Comparison of ENCODE assay signal across 8 cellular contexts in the genomic region with DNA sequence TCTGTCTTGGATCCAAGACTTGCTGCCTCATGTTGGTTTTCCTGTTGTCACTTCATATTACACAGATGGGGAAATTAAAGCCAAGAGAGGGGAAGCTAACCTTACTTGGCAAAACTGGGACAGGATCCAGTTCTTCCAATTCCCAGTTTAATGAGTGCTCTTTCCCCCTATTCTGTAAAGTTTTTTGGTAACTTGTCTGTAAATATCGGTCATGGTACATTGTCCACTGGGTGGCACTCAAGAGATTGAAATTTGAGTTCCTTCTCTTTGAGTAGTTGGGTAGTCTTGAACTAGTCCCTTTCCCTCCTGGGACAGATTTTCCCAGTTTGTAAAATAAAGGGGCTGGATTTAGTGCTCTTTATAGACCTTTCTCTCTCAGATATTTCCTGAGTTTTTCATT. TPM values are rescaled to one million over a fixed set of nuclear protein-coding genes. Genes with fewer than 3 reads are reported as not detected.
A peak's percentile ranks its signal among the peaks of the same experiment; 100 is the strongest.
DNase-seq lines count a peak whose midpoint lies in the region; ATAC-seq and TF ChIP-seq lines count a peak whose summit lies in the region.

No MANE protein-coding gene starts in this region.

- H3K27ac ChIP-seq in SJCRH30 (no peak overlapping the region), gastroesophageal sphincter (no peak overlapping the region), suprapubic skin (no peak overlapping the region)

- H3K9me3 ChIP-seq in HAP-1 (no peaks in the 10 kb centered on the region), SJCRH30 (replicated peaks) (no peaks in the 10 kb centered on the region), gastroesophageal sphincter (no peaks in the 10 kb centered on the region), suprapubic skin (no peaks in the 10 kb centered on the region)

- no peak overlapping the region for H3K4me3 ChIP-seq in HAP-1
- H3K4me3 ChIP-seq in SJCRH30, result no peak overlapping the region
- H3K4me3 ChIP-seq in gastroesophageal sphincter, result no peak overlapping the region
- no peak overlapping the region for H3K4me3 ChIP-seq in suprapubic skin

- H3K36me3 ChIP-seq in HAP-1 (replicated peaks) (no peaks in the 10 kb centered on the region; the same call in 1 of the 2 replicates), SJCRH30 (no peaks in the 10 kb centered on the region), gastroesophageal sphincter (peaks cover 0 to 33% of the 10 kb centered on the region in 2 donors), suprapubic skin (no peaks in the 10 kb centered on the region)

- in situ Hi-C loops in HAP-1 (cut with MboI; ENCODE audit: low sequenced_read_pairs), result loop anchor here (25.0 kb wide), 2 partner anchors 412 to 737 kb away; a partner anchor contains a TSS

- no peak for TF ChIP-seq POLR2A in gastroesophageal sphincter (IDR thresholded peaks at IDR 0.05)
- no peak for TF ChIP-seq POLR2A in suprapubic skin (IDR thresholded peaks at IDR 0.05)

- peak in 3 of 4 experiments; percentile 12 to 36 (median 29) for TF ChIP-seq CTCF in gastroesophageal sphincter (IDR thresholded peaks at IDR 0.05)
- TF ChIP-seq CTCF in suprapubic skin (IDR thresholded peaks at IDR 0.05), result no peak

- peaks cover 3% of the 10 kb centered on the region; the same call in 1 of the 2 replicates for H3K4me1 ChIP-seq in HAP-1
- H3K4me1 ChIP-seq in SJCRH30, result no peaks in the 10 kb centered on the region
- H3K4me1 ChIP-seq in gastroesophageal sphincter, result no peaks in the 10 kb centered on the region
- H3K4me1 ChIP-seq in suprapubic skin, result no peaks in the 10 kb centered on the region

- TF ChIP-seq EP300 in gastroesophageal sphincter (IDR thresholded peaks at IDR 0.05) (no peak), suprapubic skin (IDR thresholded peaks at IDR 0.05) (no peak)

- DNase-seq in COLO829 (ENCODE audit: low spot score), result peak; percentile 40
- peak; percentile 59 to 64 for DNase-seq in HAP-1 (ENCODE audit: low spot score in 2 of 2)
- peak; percentile 48 to 72 for DNase-seq in SJCRH30
- DNase-seq in stromal cell of bone marrow (ENCODE audit: low read depth), result peak; percentile 31
- no peak for DNase-seq in suprapubic skin (ENCODE audit: low spot score in 2 of 2)
- DNase-seq in activated gamma-delta T cell (lab: John Stamatoyannopoulos, UW), result no peak
- DNase-seq in GDM1 (lab: John Stamatoyannopoulos, UW), result no peak

- 0 to 25% methylated on average over 1 of the region's 1 CpG for WGBS in gastroesophageal sphincter (ENCODE audit: low coverage in 1 of 2), 2 donors
- 16% methylated on average over 1 of the region's 1 CpG for WGBS in suprapubic skin

- no peak for ATAC-seq in gastroesophageal sphincter

- H3K27me3 ChIP-seq in HAP-1 (ENCODE audit: low read depth) (no peaks in the 10 kb centered on the region), SJCRH30 (no peaks in the 10 kb centered on the region), gastroesophageal sphincter (no peaks in the 10 kb centered on the region), suprapubic skin (no peaks in the 10 kb centered on the region)

RNA-seq across cellular contexts. Expression of a gene that starts 12.4 kb away (rescaled TPM):
- 19.3 and 27.0 TPM in 2 replicates for total RNA-seq in SJCRH30 (2014; rRNA removed; shearing (Covaris generic))
- 10 to 100 TPM; 14.8 to 21.0 (median 17.5) TPM for total RNA-seq in gastroesophageal sphincter
- total RNA-seq in suprapubic skin, result 10 to 100 TPM; 15.3 to 49.2 (median 20.1) TPM

RNA-seq across cellular contexts. Expression of a gene that starts 21.3 kb away (rescaled TPM):
- total RNA-seq in SJCRH30 (2014; rRNA removed; shearing (Covaris generic)), result not detected in 2 replicates
- total RNA-seq in gastroesophageal sphincter (not detected), suprapubic skin (not detected)

Comparison
In these comparisons a context has a peak if more than half of its experiments do, and no peak if none do; other contexts are left out.
1. DNase-seq: peak in COLO829 (single experiment), HAP-1 (2 of 2), SJCRH30 (2 of 2) and stromal cell of bone marrow (single experiment); none in suprapubic skin (0 of 2), activated gamma-delta T cell (single experiment) and GDM1 (single experiment).
2. CTCF ChIP-seq: peak in gastroesophageal sphincter (3 of 4); none in suprapubic skin (0 of 2).